24 cellular contexts compared by ENCODE assay signal in genomic region chr14:51246032-51246431, GRCh38. TPM values are rescaled to one million over a fixed set of nuclear protein-coding genes. Genes with fewer than 3 reads are reported as not detected.
DNase-seq lines count a peak whose midpoint lies in the region; ATAC-seq, FAIRE-seq and TF ChIP-seq lines count a peak whose summit lies in the region.
"Had no signal": no experiment of that assay in that cellular context is flagged by ENCODE, and none has a peak within 500 bp of the region (broad histone marks: within the 10 kb centered on the region; RNA-seq: fewer than 3 reads in every experiment).

No MANE protein-coding gene starts in this region.

- H4K8ac ChIP-seq in H1 (ENCODE audit: extremely low read depth, insufficient read depth, low read length): no peak overlapping the region

- H3K9me3 Mint-ChIP-seq in activated CD8-positive, alpha-beta memory T cell treated with anti-CD3 and anti-CD28 coated beads, Interleukin-2, amount 10 ng/mL, durations not matched to agents 7 days and 5 days (ENCODE audit: low read depth): no peaks in the 10 kb centered on the region
- no peaks in the 10 kb centered on the region for H3K9me3 Mint-ChIP-seq in stimulated activated effector memory CD8-positive, alpha-beta T cell treated with anti-CD3 and anti-CD28 coated beads, Interleukin-12 subunit alpha, Interleukin-12 subunit beta, amount 100 ng/mL, for 72 hours
- H3K9me3 Mint-ChIP-seq in immature natural killer cell: no peaks in the 10 kb centered on the region
- H3K9me3 Mint-ChIP-seq: IgD-negative memory B cell had no signal

- no peaks in the 10 kb centered on the region for H3K23me2 ChIP-seq in H1 (ENCODE audit: low read depth, low read length)

- no peak overlapping the region for H3K18ac ChIP-seq in H1 (ENCODE audit: extremely low read depth, low read length)

- H2BK15ac ChIP-seq in H1 (ENCODE audit: low read length): no peak overlapping the region

- no peak overlapping the region for H3K14ac ChIP-seq in H1 (ENCODE audit: insufficient read length)

- H3K4me2 ChIP-seq in Loucy (ENCODE audit: low read depth, low read length, poor library complexity, severe bottlenecking) (peak overlapping the region; percentile 74), H1 (ENCODE audit: insufficient read depth in 1 of 2, low read depth in 2 of 2, low read length in 2 of 2) (no peak overlapping the region)
- H3K4me2 ChIP-seq: BLaER1, SK-N-SH had no signal

- H2AFZ ChIP-seq in Loucy (ENCODE audit: low read length) (no peak overlapping the region), H1 (ENCODE audit: low read length) (no peak overlapping the region)

- H3F3A ChIP-seq in Loucy (ENCODE audit: low read depth): no peaks in the 10 kb centered on the region

- no peak overlapping the region for H3K23ac ChIP-seq in H1 (ENCODE audit: insufficient read length)

- no peaks in the 10 kb centered on the region for H3K9me2 ChIP-seq in Loucy (replicated peaks; ENCODE audit: low read depth, low read length)
- H3K9me2 ChIP-seq: SK-N-SH had no signal

- no peak overlapping the region for H2BK5ac ChIP-seq in H1 (ENCODE audit: low read depth, low read length)

- no peak overlapping the region; the same call in 1 of the 2 replicates for H3K27ac ChIP-seq in H1 (ENCODE audit: low read depth, low read length)
- no peak overlapping the region for H3K27ac ChIP-seq in breast epithelium
- H3K27ac ChIP-seq: BLaER1, coronary artery, HL-60, left lung had no signal

- no peak overlapping the region for H4K5ac ChIP-seq in H1 (ENCODE audit: insufficient read length, low read depth, low read length)

- POLR2A ChIA-PET in H1 (lab: Charles Lee; ENCODE audit: partially characterized antibody): interaction anchor here (1.1 to 1.4 kb wide), 2 partner anchors 17 to 25 kb away, joined by 3 read pairs; no protein-coding TSS in a partner anchor

- H3K4ac ChIP-seq in H1 (replicated peaks; ENCODE audit: insufficient read length, low read depth, low read length): no peak overlapping the region

- TF ChIP-seq CTCF in Loucy (conservative IDR thresholded peaks at IDR 0.05; ENCODE audit: low read length) (no peak), H1 (IDR thresholded peaks at IDR 0.05; ENCODE audit: control extremely low read depth in 1 of 3, insufficient read depth in 1 of 3, low read depth in 1 of 3, low read length in 3 of 3) (no peak), breast epithelium (IDR thresholded peaks at IDR 0.05) (no peak)

- H3K56ac ChIP-seq in H1 (replicated peaks; ENCODE audit: insufficient read length, low read depth, low read length): no peak overlapping the region

- H3K4me3 ChIP-seq in Loucy (ENCODE audit: low read length, poor library complexity, severe bottlenecking) (peak overlapping the region; percentile 88), H1 (ENCODE audit: extremely low read depth in 1 of 4, insufficient read depth in 2 of 4, low read depth in 3 of 4, low read length in 4 of 4) (no peak overlapping the region), breast epithelium (no peak overlapping the region)
- H3K4me3 ChIP-seq: BLaER1, coronary artery, left lung had no signal

- peaks cover 48% of the 10 kb centered on the region for H3K4me1 Mint-ChIP-seq in activated CD8-positive, alpha-beta memory T cell treated with anti-CD3 and anti-CD28 coated beads, Interleukin-2, amount 10 ng/mL, durations not matched to agents 7 days and 5 days
- H3K4me1 Mint-ChIP-seq in stimulated activated effector memory CD8-positive, alpha-beta T cell treated with anti-CD3 and anti-CD28 coated beads, Interleukin-12 subunit alpha, Interleukin-12 subunit beta, amount 100 ng/mL, for 72 hours: peaks cover 39% of the 10 kb centered on the region
- peaks cover 13 to 17% of the 10 kb centered on the region in 2 donors for H3K4me1 Mint-ChIP-seq in immature natural killer cell

- no peaks in the 10 kb centered on the region for H3K27me3 ChIP-seq in Loucy (ENCODE audit: insufficient read depth, low read length, poor library complexity, severe bottlenecking)
- no peaks in the 10 kb centered on the region for H3K27me3 ChIP-seq in H1 (replicated peaks in 1 of 4; ENCODE audit: control insufficient read depth in 3 of 4, extremely low read depth in 1 of 4, insufficient read depth in 3 of 4, low read length in 3 of 4)
- H3K27me3 ChIP-seq in breast epithelium: no peaks in the 10 kb centered on the region
- H3K27me3 ChIP-seq: BLaER1, left lung had no signal

- FAIRE-seq in H1 (lab: Jason Lieb, UNC): no peak
- FAIRE-seq: endometrium, TTC549 had no signal

- no peak overlapping the region for H3K9ac ChIP-seq in Loucy (ENCODE audit: low read depth, low read length, poor library complexity, severe bottlenecking)
- H3K9ac ChIP-seq in H1 (replicated peaks in 1 of 4; ENCODE audit: extremely low read depth in 1 of 4, low read depth in 3 of 4, low read length in 3 of 4): no peak overlapping the region
- H3K9ac ChIP-seq: BLaER1, SK-N-SH had no signal

- H3K4me1 ChIP-seq in Loucy (ENCODE audit: insufficient read depth, low read length, poor library complexity, severe bottlenecking) (peaks cover 56% of the 10 kb centered on the region), H1 (replicated peaks in 1 of 4; ENCODE audit: control insufficient read depth in 3 of 4, insufficient read depth in 4 of 4, low read length in 3 of 4) (peaks cover 2 to 11% (median 9%) of the 10 kb centered on the region in 4 experiments; a peak in 6 of 7 replicates), breast epithelium (peaks cover 0 to 3% of the 10 kb centered on the region in 2 donors)

- intact Hi-C loops in breast epithelium (cut with DNase I; ENCODE audit: low total_unique reads): no loop called here

- H2BK120ac ChIP-seq in H1 (replicated peaks; ENCODE audit: low read depth, low read length): no peak overlapping the region

- H3K36me3 ChIP-seq in Loucy (ENCODE audit: insufficient read depth, low read length): peaks cover 56% of the 10 kb centered on the region
- peaks cover 4 to 72% (median 37%) of the 10 kb centered on the region in 4 experiments; a peak in 7 of 8 replicates for H3K36me3 ChIP-seq in H1 (ENCODE audit: control insufficient read depth in 2 of 4, insufficient read depth in 4 of 4, low read length in 3 of 4)
- no peaks in the 10 kb centered on the region for H3K36me3 ChIP-seq in breast epithelium

- H3K36me3 Mint-ChIP-seq in activated CD8-positive, alpha-beta memory T cell treated with anti-CD3 and anti-CD28 coated beads, Interleukin-2, amount 10 ng/mL, durations not matched to agents 7 days and 5 days: peaks cover 60% of the 10 kb centered on the region
- peaks cover 74% of the 10 kb centered on the region for H3K36me3 Mint-ChIP-seq in stimulated activated effector memory CD8-positive, alpha-beta T cell treated with anti-CD3 and anti-CD28 coated beads, Interleukin-12 subunit alpha, Interleukin-12 subunit beta, amount 100 ng/mL, for 72 hours
- H3K36me3 Mint-ChIP-seq in immature natural killer cell: peaks cover 15 to 22% (median 15%) of the 10 kb centered on the region in 3 donors

- DNase-seq in activated CD8-positive, alpha-beta memory T cell treated with anti-CD3 and anti-CD28 coated beads, Interleukin-2, amount 10 ng/mL, durations not matched to agents 7 days and 5 days: no peak
- DNase-seq in activated CD8-positive, alpha-beta memory T cell treated with anti-CD3 and anti-CD28 coated beads, Interleukin-2, amount 50 U/mL, for 4 hours: no peak
- DNase-seq in H1 (ENCODE audit: low read depth in 1 of 2, low spot score in 2 of 2) (no peak), immature natural killer cell (no peak), breast epithelium (ENCODE audit: low spot score in 2 of 2) (no peak)
- DNase-seq in stimulated activated effector memory CD8-positive, alpha-beta T cell treated with anti-CD3 and anti-CD28 coated beads, Interleukin-12 subunit alpha, Interleukin-12 subunit beta, amount 100 ng/mL, for 72 hours (ENCODE audit: low spot score in 2 of 2): no peak
- DNase-seq: activated CD4-positive, alpha-beta T cell treated with anti-CD3 and anti-CD28 coated beads, Interleukin-2, amount 50 U/mL, for 1 hour; DMS 273 treated with DMSO at 0.1 percent for 48 hours; head of caudate nucleus; left lung; midbrain; NCI-H1417; NCI-H526; SK-N-SH; stimulated activated CD4-positive, alpha-beta T cell treated with anti-CD3 and anti-CD28 coated beads, Interleukin-4, amount 100 ng/mL, for 24 hours; substantia nigra had no signal

- H4K91ac ChIP-seq in H1 (replicated peaks; ENCODE audit: insufficient read length, low read length): no peak overlapping the region

- CTCF ChIA-PET in activated CD8-positive, alpha-beta memory T cell treated with anti-CD3 and anti-CD28 coated beads, Interleukin-2, amount 10 ng/mL, durations not matched to agents 7 days and 5 days (lab: Charles Lee): no interaction called here
- CTCF ChIA-PET in H1 (lab: Charles Lee; ENCODE audit: partially characterized antibody): interaction anchor here (1.4 kb wide), 2 partner anchors 10 to 531 kb away, joined by 4 to 5 read pairs; no protein-coding TSS in a partner anchor

- H2BK12ac ChIP-seq in H1 (ENCODE audit: low read depth, low read length): no peak overlapping the region

- ATAC-seq in activated CD8-positive, alpha-beta memory T cell treated with anti-CD3 and anti-CD28 coated beads, Interleukin-2, amount 10 ng/mL, durations not matched to agents 7 days and 5 days: no peak
- no peak for ATAC-seq in stimulated activated effector memory CD8-positive, alpha-beta T cell treated with anti-CD3 and anti-CD28 coated beads, Interleukin-12 subunit alpha, Interleukin-12 subunit beta, amount 100 ng/mL, for 72 hours
- no peak for ATAC-seq in GM21723 (IDR thresholded peaks at IDR 0.05; ENCODE audit: unreplicated experiment)
- ATAC-seq: left lung had no signal

- no peak for TF ChIP-seq RAD21 in H1 (IDR thresholded peaks at IDR 0.05 in 1 of 2, conservative IDR thresholded peaks at IDR 0.05 in 1 of 2; ENCODE audit: low read depth in 2 of 2, low read length in 2 of 2)

- peaks cover 59% of the 10 kb centered on the region for H3K79me2 ChIP-seq in Loucy (ENCODE audit: insufficient read depth, low read length)
- H3K79me2 ChIP-seq in H1 (ENCODE audit: control insufficient read depth in 1 of 2, insufficient read depth in 2 of 2, low read length in 2 of 2): peaks cover 21 to 85% of the 10 kb centered on the region in 2 experiments

- H3K79me1 ChIP-seq in H1 (ENCODE audit: low read depth, low read length): no peaks in the 10 kb centered on the region

- no peaks in the 10 kb centered on the region for H3K9me3 ChIP-seq in Loucy (ENCODE audit: insufficient read depth, low read depth, low read length)
- no peaks in the 10 kb centered on the region for H3K9me3 ChIP-seq in H1 (ENCODE audit: insufficient read depth in 2 of 2, low read depth in 1 of 2, low read length in 1 of 2)
- H3K9me3 ChIP-seq in breast epithelium: no peaks in the 10 kb centered on the region
- H3K9me3 ChIP-seq: BLaER1, left lung, SK-N-SH had no signal

- H4K20me1 ChIP-seq in Loucy (ENCODE audit: insufficient read depth, low read length, poor library complexity, severe bottlenecking) (peaks cover 64% of the 10 kb centered on the region), H1 (replicated peaks in 1 of 2; ENCODE audit: control insufficient read depth in 1 of 2, insufficient read depth in 2 of 2, low read length in 2 of 2) (peaks cover 14 to 16% of the 10 kb centered on the region in 2 experiments)

- no peaks in the 10 kb centered on the region for H3K27me3 Mint-ChIP-seq in activated CD8-positive, alpha-beta memory T cell treated with anti-CD3 and anti-CD28 coated beads, Interleukin-2, amount 10 ng/mL, durations not matched to agents 7 days and 5 days
- H3K27me3 Mint-ChIP-seq in immature natural killer cell (ENCODE audit: low read depth in 3 of 3): no peaks in the 10 kb centered on the region
- H3K27me3 Mint-ChIP-seq: IgD-negative memory B cell had no signal

- H3K27ac Mint-ChIP-seq in activated CD8-positive, alpha-beta memory T cell treated with anti-CD3 and anti-CD28 coated beads, Interleukin-2, amount 10 ng/mL, durations not matched to agents 7 days and 5 days: peak overlapping the region; percentile 13
- H3K27ac Mint-ChIP-seq in stimulated activated effector memory CD8-positive, alpha-beta T cell treated with anti-CD3 and anti-CD28 coated beads, Interleukin-12 subunit alpha, Interleukin-12 subunit beta, amount 100 ng/mL, for 72 hours: peak overlapping the region; percentile 60
- H3K27ac Mint-ChIP-seq in immature natural killer cell: peak overlapping the region in 3 of 6 donors; percentile 2 to 60 (median 9)

- WGBS in H1 (ENCODE audit: extremely low coverage in 1 of 2, insufficient coverage in 1 of 2, insufficient read length in 1 of 2, insufficient replicate concordance in 2 of 2, low coverage in 1 of 2, low lambda C conversion rate in 2 of 2, missing lambda C conversion rate in 1 of 2), 2 experiments: 69 to 100% methylated on average over 1 to 4 of the region's 4 CpGs

- TF ChIP-seq EP300 in H1 (IDR thresholded peaks at IDR 0.05; ENCODE audit: borderline replicate concordance in 1 of 2, low read depth in 2 of 2, low read length in 2 of 2): no peak

- H2BK20ac ChIP-seq in H1 (ENCODE audit: low read length): no peak overlapping the region

- no peak overlapping the region for H3K4me3 Mint-ChIP-seq in activated CD8-positive, alpha-beta memory T cell treated with anti-CD3 and anti-CD28 coated beads, Interleukin-2, amount 10 ng/mL, durations not matched to agents 7 days and 5 days
- H3K4me3 Mint-ChIP-seq in stimulated activated effector memory CD8-positive, alpha-beta T cell treated with anti-CD3 and anti-CD28 coated beads, Interleukin-12 subunit alpha, Interleukin-12 subunit beta, amount 100 ng/mL, for 72 hours: no peak overlapping the region
- H3K4me3 Mint-ChIP-seq in immature natural killer cell: no peak overlapping the region

- H2AK5ac ChIP-seq in H1 (ENCODE audit: low read depth, low read length): no peak overlapping the region

- TF ChIP-seq POLR2A in H1 (IDR thresholded peaks at IDR 0.05; ENCODE audit: control extremely low read depth in 1 of 2, low read depth in 2 of 2, low read length in 2 of 2) (no peak), breast epithelium (IDR thresholded peaks at IDR 0.05) (no peak)

RNA-seq across cellular contexts. Expression of gene TMX1, which starts 6.0 kb away (rescaled TPM):
- total RNA-seq in activated CD8-positive, alpha-beta memory T cell treated with anti-CD3 and anti-CD28 coated beads, Interleukin-2, amount 10 ng/mL, durations not matched to agents 7 days and 5 days: 10 to 100 TPM; 50.9 to 59.3 TPM
- 84.0 and 84.8 TPM in 2 replicates for total RNA-seq in H1 (2021; fragmentation: NEBNext Ultra II Directional; extraction: Animal tissue kit (Norgen Biotek cat#: 25700))
- polyA plus RNA-seq in H1 (2011; rRNA removed) (22.8 and 26.6 TPM in 2 replicates), immature natural killer cell (10 to 100 TPM; 48.8 to 65.0 (median 56.9) TPM)
- 35.3 TPM for polyA plus RNA-seq in H1 (2011; cell fraction: cytosol; rRNA removed)
- 17.4 TPM for polyA plus RNA-seq in H1 (2011; cell fraction: nucleus; rRNA removed)
- 34.2 to 65.9 TPM (median 43.0 TPM) in 4 replicates for polyA plus RNA-seq in H1 (2012, experiment 1 of 2)
- polyA plus RNA-seq in H1 (2012, experiment 2 of 2): 6.1 TPM
- polyA plus RNA-seq in H1 (2013, experiment 1 of 2): 63.3 TPM
- 76.9 TPM for polyA plus RNA-seq in H1 (2013, experiment 2 of 2)
- 29.6 and 37.6 TPM in 2 replicates for polyA minus RNA-seq in H1 (2011; rRNA and poly(A)+ RNA removed)
- polyA minus RNA-seq in H1 (2011; cell fraction: cytosol; rRNA and poly(A)+ RNA removed): 45.7 TPM
- polyA minus RNA-seq in H1 (2011; cell fraction: nucleus; rRNA and poly(A)+ RNA removed): 52.5 TPM
- 10 to 100 TPM; 31.5 to 44.1 (median 41.8) TPM for total RNA-seq in breast epithelium
